Comparison of ENCODE assay signal across 18 cellular contexts in genomic region chr10:110962443-110962842, GRCh38.
"Had no signal": no experiment of that assay in that cellular context is flagged by ENCODE, and none has a peak within 500 bp of the region (broad histone marks: within the 10 kb centered on the region; RNA-seq: fewer than 3 reads in every experiment).

No MANE protein-coding gene starts in this region.

- H3K4me3 Mint-ChIP-seq: activated T-helper 1 cell treated with anti-CD3 and anti-CD28 coated beads, Interleukin-12 subunit alpha, Interleukin-12 subunit beta, Interleukin-2, Interleukin-4 antibody, amounts not matched to agents 30 ng/mL and 10 ng/mL and 1 ng/mL, durations not matched to agents 14 hours and 24 hours and 36 hours; mesothelial cell of epicardium had no signal

- H3K27me3 ChIP-seq: body of pancreas, dorsolateral prefrontal cortex, stomach, testis, upper lobe of left lung had no signal

- H3K36me3 Mint-ChIP-seq: mesothelial cell of epicardium had no signal

- H3K36me3 ChIP-seq: lower lobe of right lung had no signal

- H3K4me3 ChIP-seq: body of pancreas, dorsolateral prefrontal cortex, lower lobe of right lung, stomach, testis, upper lobe of left lung had no signal

- ATAC-seq: body of pancreas, left cardiac atrium, lower lobe of right lung had no signal

- H3K9me3 ChIP-seq: body of pancreas, lower lobe of right lung, stomach, testis, upper lobe of left lung had no signal

- H3K27me3 Mint-ChIP-seq: progenitor cell of endocrine pancreas had no signal

- DNase-seq: activated CD4-positive, alpha-beta T cell treated with anti-CD3 and anti-CD28 coated beads, Interleukin-2, amount 50 U/mL, for 1 hour; activated CD4-positive, CD25-positive, alpha-beta regulatory T cell treated with anti-CD3 and anti-CD28 coated beads, Interleukin-2, amount 50 U/mL, for 72 hours; activated CD8-positive, alpha-beta memory T cell treated with anti-CD3 and anti-CD28 coated beads for 24 hours; activated naive CD4-positive, alpha-beta T cell treated with Interleukin-2 at 50 U/mL for 16 hours; body of pancreas; dorsolateral prefrontal cortex; foreskin fibroblast; left cardiac atrium; lower lobe of right lung; stomach; SW 1271; T-helper 2 cell; testis; upper lobe of left lung had no signal

- H3K27ac ChIP-seq: body of pancreas, dorsolateral prefrontal cortex, lower lobe of right lung, stomach, testis, upper lobe of left lung, VCaP had no signal

- H3K27ac Mint-ChIP-seq: activated T-helper 1 cell treated with anti-CD3 and anti-CD28 coated beads, Interleukin-12 subunit alpha, Interleukin-12 subunit beta, Interleukin-2, Interleukin-4 antibody, amounts not matched to agents 30 ng/mL and 10 ng/mL and 1 ng/mL, durations not matched to agents 14 hours and 24 hours and 36 hours; mesothelial cell of epicardium; progenitor cell of endocrine pancreas had no signal

- H3K9me3 Mint-ChIP-seq: activated T-helper 1 cell treated with anti-CD3 and anti-CD28 coated beads, Interleukin-12 subunit alpha, Interleukin-12 subunit beta, Interleukin-2, Interleukin-4 antibody, amounts not matched to agents 30 ng/mL and 10 ng/mL and 1 ng/mL, durations not matched to agents 14 hours and 24 hours and 36 hours; mesothelial cell of epicardium had no signal
